1 cellular context compared by ENCODE assay signal in the genomic region with DNA sequence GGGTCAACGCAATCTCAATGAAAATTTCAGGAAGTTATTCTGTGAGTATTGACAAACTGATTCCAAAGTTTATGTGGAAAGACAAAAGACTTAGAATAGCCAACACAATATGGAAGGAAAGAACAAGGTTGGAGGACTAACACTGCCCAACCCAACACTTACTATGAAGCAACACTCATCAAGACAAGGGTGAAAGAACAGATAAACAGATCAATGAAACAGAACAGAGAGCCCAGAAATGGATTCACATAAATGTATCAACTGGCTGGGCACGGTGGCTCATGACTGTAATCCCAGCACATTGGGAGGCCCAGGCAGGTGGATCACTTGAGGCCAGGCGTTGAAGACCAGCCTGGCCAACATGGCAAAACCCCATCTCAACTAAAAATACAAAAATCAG.
TF ChIP-seq lines count a peak whose summit lies in the region.

No MANE protein-coding gene starts in this region.

TF ChIP-seq in K562, 482 proteins besides CTCF, POLR2A, EP300 and RAD21:
- TF ChIP-seq PHF8 (IDR thresholded peaks at IDR 0.05; ENCODE audit: borderline replicate concordance, low read length) (no peak), RREB1 (CRISPR knock-in tag; IDR thresholded peaks at IDR 0.05) (no peak), NRF1 (conservative IDR thresholded peaks at IDR 0.05 in 1 of 2, IDR thresholded peaks at IDR 0.05 in 1 of 2) (no peak), U2AF1 (optimal IDR thresholded peaks at IDR 0.05; ENCODE audit: low read depth, low read length) (no peak), ZNF79 (CRISPR knock-in tag; IDR thresholded peaks at IDR 0.05; ENCODE audit: low read depth) (no peak), KLF1 (tag; IDR thresholded peaks at IDR 0.05) (no peak), BRCA1 (IDR thresholded peaks at IDR 0.05) (no peak), BRCA1 (CRISPR knock-in tag; IDR thresholded peaks at IDR 0.05) (no peak), ZBTB34 (CRISPR knock-in tag; IDR thresholded peaks at IDR 0.05) (no peak), ZFP1 (CRISPR knock-in tag; IDR thresholded peaks at IDR 0.05) (no peak), REST (CRISPR knock-in tag; IDR thresholded peaks at IDR 0.05; ENCODE audit: low read depth) (no peak), CLOCK (CRISPR knock-in tag; IDR thresholded peaks at IDR 0.05; ENCODE audit: borderline replicate concordance) (no peak), GATAD2B (IDR thresholded peaks at IDR 0.05; ENCODE audit: borderline replicate concordance) (no peak), NR3C1 (CRISPR knock-in tag; IDR thresholded peaks at IDR 0.05) (no peak), RBM14 (IDR thresholded peaks at IDR 0.05; ENCODE audit: borderline replicate concordance, insufficient read depth, low read depth, low read length) (no peak), ZBTB1 (CRISPR knock-in tag; IDR thresholded peaks at IDR 0.05; ENCODE audit: borderline replicate concordance, low read depth) (no peak), MEIS2 (IDR thresholded peaks at IDR 0.05; ENCODE audit: partially characterized antibody) (no peak)
- TF ChIP-seq, protein P1, sequence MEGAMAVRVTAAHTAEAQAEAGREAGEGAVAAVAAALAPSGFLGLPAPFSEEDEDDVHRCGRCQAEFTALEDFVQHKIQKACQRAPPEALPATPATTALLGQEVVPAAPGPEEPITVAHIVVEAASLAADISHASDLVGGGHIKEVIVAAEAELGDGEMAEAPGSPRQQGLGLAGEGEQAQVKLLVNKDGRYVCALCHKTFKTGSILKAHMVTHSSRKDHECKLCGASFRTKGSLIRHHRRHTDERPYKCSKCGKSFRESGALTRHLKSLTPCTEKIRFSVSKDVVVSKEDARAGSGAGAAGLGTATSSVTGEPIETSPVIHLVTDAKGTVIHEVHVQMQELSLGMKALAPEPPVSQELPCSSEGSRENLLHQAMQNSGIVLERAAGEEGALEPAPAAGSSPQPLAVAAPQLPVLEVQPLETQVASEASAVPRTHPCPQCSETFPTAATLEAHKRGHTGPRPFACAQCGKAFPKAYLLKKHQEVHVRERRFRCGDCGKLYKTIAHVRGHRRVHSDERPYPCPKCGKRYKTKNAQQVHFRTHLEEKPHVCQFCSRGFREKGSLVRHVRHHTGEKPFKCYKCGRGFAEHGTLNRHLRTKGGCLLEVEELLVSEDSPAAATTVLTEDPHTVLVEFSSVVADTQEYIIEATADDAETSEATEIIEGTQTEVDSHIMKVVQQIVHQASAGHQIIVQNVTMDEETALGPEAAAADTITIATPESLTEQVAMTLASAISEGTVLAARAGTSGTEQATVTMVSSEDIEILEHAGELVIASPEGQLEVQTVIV (CRISPR knock-in tag; IDR thresholded peaks at IDR 0.05; ENCODE audit: borderline replicate concordance), result no peak
